Comparison of ENCODE assay signal across 8 cellular contexts in the genomic region with DNA sequence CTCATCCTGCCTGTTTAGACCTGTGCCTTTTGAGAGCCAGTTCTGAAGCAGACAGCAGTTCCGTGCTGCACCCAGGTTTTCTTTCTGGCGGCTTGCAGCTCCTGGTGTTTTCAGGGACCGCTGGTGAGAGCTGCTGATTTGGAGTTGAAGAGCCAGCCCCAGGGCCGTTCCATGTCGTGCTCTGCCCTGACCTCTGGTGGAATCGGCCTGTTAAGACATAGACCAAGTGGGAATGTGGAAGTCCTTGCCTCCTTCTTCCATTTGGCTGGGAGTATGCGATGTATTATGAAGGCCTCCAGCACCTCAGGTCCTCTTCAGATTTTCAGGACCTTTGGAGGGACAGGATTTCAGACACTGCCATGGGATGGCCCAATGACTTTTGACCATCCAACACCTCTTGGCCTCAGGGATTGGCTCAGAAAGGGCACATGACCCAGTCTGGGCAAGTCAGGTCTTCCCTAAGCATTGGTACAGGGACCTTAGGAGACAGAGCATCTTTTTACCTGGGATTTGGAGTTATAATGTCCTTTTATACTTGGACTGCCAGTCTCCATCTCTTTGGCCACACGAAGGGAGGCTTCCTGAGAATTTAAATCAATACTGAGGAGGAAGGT.
A peak's percentile ranks its signal among the peaks of the same experiment; 100 is the strongest.
DNase-seq lines count a peak whose midpoint lies in the region; ATAC-seq and TF ChIP-seq lines count a peak whose summit lies in the region.

No MANE protein-coding gene starts in this region.

- peak; percentile 83 for ATAC-seq in HG02798 (IDR thresholded peaks at IDR 0.05; ENCODE audit: poor library complexity, unreplicated experiment)
- peak; percentile 93 for ATAC-seq in activated CD4-positive, alpha-beta T cell treated with anti-CD3 and anti-CD28 coated beads for 36 hours

- H3K9ac ChIP-seq in liver (ENCODE audit: low read depth in 1 of 2, low read length in 2 of 2): no peak overlapping the region

- H3K27ac ChIP-seq in coronary artery (no peak overlapping the region), liver (ENCODE audit: low read depth in 1 of 2, low read length in 2 of 2) (no peak overlapping the region)

- H3K27me3 Mint-ChIP-seq in activated CD4-positive, alpha-beta T cell treated with anti-CD3 and anti-CD28 coated beads for 36 hours: peaks cover 20% of the 10 kb centered on the region

- WGBS in liver: 21% methylated on average over 8 of the region's 8 CpGs

- H3K4me1 ChIP-seq in liver (ENCODE audit: control insufficient read depth in 4 of 4, insufficient read depth in 4 of 4, low read length in 3 of 4): peaks cover 0 to 3% (median 1%) of the 10 kb centered on the region in 4 donors

- no peak overlapping the region for H3K27ac Mint-ChIP-seq in activated CD4-positive, alpha-beta T cell treated with anti-CD3 and anti-CD28 coated beads for 36 hours

- peaks cover 11% of the 10 kb centered on the region for H3K4me1 Mint-ChIP-seq in activated CD4-positive, alpha-beta T cell treated with anti-CD3 and anti-CD28 coated beads for 36 hours

- TF ChIP-seq RAD21 in liver (IDR thresholded peaks at IDR 0.05): peak; percentile 89 to 95

- H3K36me3 Mint-ChIP-seq in activated CD4-positive, alpha-beta T cell treated with anti-CD3 and anti-CD28 coated beads for 36 hours (ENCODE audit: low read depth): no peaks in the 10 kb centered on the region

- peak overlapping the region; percentile 14 for H3K4me3 Mint-ChIP-seq in activated CD4-positive, alpha-beta T cell treated with anti-CD3 and anti-CD28 coated beads for 36 hours

- POLR2A ChIA-PET in activated CD4-positive, alpha-beta T cell treated with anti-CD3 and anti-CD28 coated beads for 36 hours (lab: Charles Lee): no interaction called here

- intact Hi-C loops in activated CD4-positive, alpha-beta T cell treated with anti-CD3 and anti-CD28 coated beads for 36 hours (cut with DNase I, micrococcal nuclease): loop anchor here (1.0 kb wide), 2 partner anchors 179 to 233 kb away; no protein-coding TSS in a partner anchor

- peak; percentile 66 to 67 for DNase-seq in NCI-H2081 (lab: John Stamatoyannopoulos, UW)
- DNase-seq in NCI-H2081 treated with DMSO at 0.1 percent for 48 hours (lab: John Stamatoyannopoulos, UW): no peak
- DNase-seq in NCI-H2171 (lab: John Stamatoyannopoulos, UW): peak; percentile 2
- DNase-seq in activated CD4-positive, alpha-beta T cell treated with anti-CD3 and anti-CD28 coated beads for 36 hours: peak; percentile 70
- DNase-seq in coronary artery (ENCODE audit: low spot score): no peak
- DNase-seq in stimulated activated CD4-positive, alpha-beta T cell treated with anti-CD3 and anti-CD28 coated beads, TNF-alpha, amount 100 ng/mL, for 24 hours (ENCODE audit: low read depth in 3 of 3): peak; percentile 14 to 52 (median 15)

- no peaks in the 10 kb centered on the region for H3K27me3 ChIP-seq in liver (ENCODE audit: control insufficient read depth in 4 of 4, insufficient read depth in 4 of 4, low read length in 3 of 4)

- H3K4me3 ChIP-seq in coronary artery (no peak overlapping the region), liver (ENCODE audit: low read depth in 1 of 3, low read length in 3 of 3) (no peak overlapping the region)

- no peaks in the 10 kb centered on the region for H3K36me3 ChIP-seq in liver (ENCODE audit: control insufficient read depth in 4 of 4, insufficient read depth in 3 of 4, low read depth in 1 of 4, low read length in 3 of 4)

- TF ChIP-seq CTCF in coronary artery (IDR thresholded peaks at IDR 0.05): peak; percentile 60
- TF ChIP-seq CTCF in liver (IDR thresholded peaks at IDR 0.05; ENCODE audit: low read depth, low read length, missing input control): peak; percentile 69

- no peaks in the 10 kb centered on the region for H3K9me3 ChIP-seq in liver (ENCODE audit: control insufficient read depth in 4 of 4, low read length in 3 of 4)

- no peaks in the 10 kb centered on the region for H3K9me3 Mint-ChIP-seq in activated CD4-positive, alpha-beta T cell treated with anti-CD3 and anti-CD28 coated beads for 36 hours (ENCODE audit: low read depth)

- CTCF ChIA-PET in activated CD4-positive, alpha-beta T cell treated with anti-CD3 and anti-CD28 coated beads for 36 hours (lab: Charles Lee): interaction anchor here (0.6 to 4.0 kb wide), 22 partner anchors 12 to 548 kb away, joined by 3 to 21 read pairs (median 3); partner anchors contain the start of gene CLINT1

TF ChIP-seq in liver, 16 proteins besides CTCF, POLR2A, EP300 and RAD21:
- TF ChIP-seq GABPA (IDR thresholded peaks at IDR 0.05 in 1 of 2, conservative IDR thresholded peaks at IDR 0.05 in 1 of 2) (no peak), NR2F2 (IDR thresholded peaks at IDR 0.05) (no peak), HNF4A (conservative IDR thresholded peaks at IDR 0.05) (no peak), TAF1 (conservative IDR thresholded peaks at IDR 0.05) (no peak), EGR1 (IDR thresholded peaks at IDR 0.05; ENCODE audit: low read depth in 2 of 2) (no peak), FOXA1 (IDR thresholded peaks at IDR 0.05) (no peak), ZBTB33 (IDR thresholded peaks at IDR 0.05) (no peak), REST (IDR thresholded peaks at IDR 0.05) (no peak), YY1 (IDR thresholded peaks at IDR 0.05) (no peak), SP1 (IDR thresholded peaks at IDR 0.05) (no peak), RXRA (IDR thresholded peaks at IDR 0.05) (no peak), FOXA2 (IDR thresholded peaks at IDR 0.05) (no peak), HNF4G (IDR thresholded peaks at IDR 0.05) (no peak), JUND (IDR thresholded peaks at IDR 0.05) (no peak)
- TF ChIP-seq, protein P1, sequence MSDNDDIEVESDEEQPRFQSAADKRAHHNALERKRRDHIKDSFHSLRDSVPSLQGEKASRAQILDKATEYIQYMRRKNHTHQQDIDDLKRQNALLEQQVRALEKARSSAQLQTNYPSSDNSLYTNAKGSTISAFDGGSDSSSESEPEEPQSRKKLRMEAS (IDR thresholded peaks at IDR 0.05): no peak
- TF ChIP-seq, protein P2, sequence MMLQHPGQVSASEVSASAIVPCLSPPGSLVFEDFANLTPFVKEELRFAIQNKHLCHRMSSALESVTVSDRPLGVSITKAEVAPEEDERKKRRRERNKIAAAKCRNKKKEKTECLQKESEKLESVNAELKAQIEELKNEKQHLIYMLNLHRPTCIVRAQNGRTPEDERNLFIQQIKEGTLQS (IDR thresholded peaks at IDR 0.05): no peak
TF ChIP-seq in liver: peak in this region for 0.

Comparison
In these comparisons a context has a peak if more than half of its experiments do, and no peak if none do; other contexts are left out.
1. DNase-seq: peak in NCI-H2081 (2 of 2), NCI-H2171 (single experiment), activated CD4-positive, alpha-beta T cell treated with anti-CD3 and anti-CD28 coated beads for 36 hours (single experiment) and stimulated activated CD4-positive, alpha-beta T cell treated with anti-CD3 and anti-CD28 coated beads, TNF-alpha, amount 100 ng/mL, for 24 hours (3 of 3); none in NCI-H2081 treated with DMSO at 0.1 percent for 48 hours (single experiment) and coronary artery (single experiment).